Comparison of ENCODE assay signal across 8 cellular contexts in genomic region chr16:70437017-70437581, GRCh38. TPM values are rescaled to one million over a fixed set of nuclear protein-coding genes. Genes with fewer than 3 reads are reported as not detected.
DNase-seq lines count a peak whose midpoint lies in the region; ATAC-seq and TF ChIP-seq lines count a peak whose summit lies in the region.

No MANE protein-coding gene starts in this region.

- ATAC-seq in activated B cell treated with CpG ODN at 0.5 μM for 24 hours (ENCODE audit: low read depth) (no peak), HG03095 (IDR thresholded peaks at IDR 0.05; ENCODE audit: unreplicated experiment) (no peak), GM21786 (IDR thresholded peaks at IDR 0.05; ENCODE audit: unreplicated experiment) (no peak)

- H3K27ac Mint-ChIP-seq in activated B cell treated with CpG ODN at 0.5 μM for 24 hours (peak overlapping the region; percentile 86), type B pancreatic cell (peak overlapping the region; percentile 84)

- in situ Hi-C loops in HAP-1 (cut with MboI; ENCODE audit: low sequenced_read_pairs), result no loop called here

- peak overlapping the region; percentile 58 for H3K4me3 ChIP-seq in HAP-1

- H3K4me3 Mint-ChIP-seq in activated B cell treated with CpG ODN at 0.5 μM for 24 hours, result peak overlapping the region; percentile 96
- H3K4me3 Mint-ChIP-seq in type B pancreatic cell, result peak overlapping the region; percentile 97

- H3K27me3 ChIP-seq in HAP-1 (ENCODE audit: low read depth), result no peaks in the 10 kb centered on the region

- H3K9me3 Mint-ChIP-seq in activated B cell treated with CpG ODN at 0.5 μM for 24 hours, result no peaks in the 10 kb centered on the region
- H3K9me3 Mint-ChIP-seq in type B pancreatic cell, result no peaks in the 10 kb centered on the region

- peaks cover 20% of the 10 kb centered on the region for H3K36me3 Mint-ChIP-seq in activated B cell treated with CpG ODN at 0.5 μM for 24 hours (ENCODE audit: low read depth)
- no peaks in the 10 kb centered on the region for H3K36me3 Mint-ChIP-seq in type B pancreatic cell

- CTCF ChIA-PET in activated B cell treated with CpG ODN at 0.5 μM for 24 hours (lab: Charles Lee), result interaction anchor here (1.2 to 1.6 kb wide), 3 partner anchors 17 to 56 kb away, joined by 5 to 6 read pairs (median 5); partner anchors contain the start of gene FCSK

- DNase-seq in AG08396 (ENCODE audit: low spot score), result peak; percentile 67
- DNase-seq in HAP-1 (ENCODE audit: low spot score in 2 of 2), result peak; percentile 89 to 90
- DNase-seq in activated B cell treated with CpG ODN at 0.5 μM for 24 hours, result no peak
- DNase-seq in iPS-NIHi7 (ENCODE audit: extremely low spot score), result peak; percentile 74
- DNase-seq in type B pancreatic cell (ENCODE audit: extremely low spot score, unreplicated experiment), result no peak
- DNase-seq in hypothalamus (lab: John Stamatoyannopoulos, UW), result no peak

- no peaks in the 10 kb centered on the region; the same call in 1 of the 2 replicates for H3K36me3 ChIP-seq in HAP-1 (replicated peaks)

- TF ChIP-seq CTCF in activated B cell treated with CpG ODN at 0.5 μM for 24 hours (IDR thresholded peaks at IDR 0.05) (no peak), type B pancreatic cell (conservative IDR thresholded peaks at IDR 0.05) (no peak)

- H3K4me1 ChIP-seq in HAP-1, result peaks cover 17% of the 10 kb centered on the region

- H3K27me3 Mint-ChIP-seq in activated B cell treated with CpG ODN at 0.5 μM for 24 hours, result no peaks in the 10 kb centered on the region
- H3K27me3 Mint-ChIP-seq in type B pancreatic cell, result peaks cover 5% of the 10 kb centered on the region

- H3K9me3 ChIP-seq in HAP-1, result no peaks in the 10 kb centered on the region

- H3K4me1 Mint-ChIP-seq in activated B cell treated with CpG ODN at 0.5 μM for 24 hours, result peaks cover 60% of the 10 kb centered on the region
- H3K4me1 Mint-ChIP-seq in type B pancreatic cell (ENCODE audit: unreplicated experiment), result peaks cover 43% of the 10 kb centered on the region

- intact Hi-C loops in activated B cell treated with CpG ODN at 0.5 μM for 24 hours (cut with micrococcal nuclease), result loop anchor here (5.0 kb wide), 1 partner anchor 1595 kb away; the partner anchor contains the start of gene TANGO6

- POLR2A ChIA-PET in activated B cell treated with CpG ODN at 0.5 μM for 24 hours (lab: Charles Lee), result interaction anchor here (0.7 to 3.2 kb wide), 4 partner anchors 18 to 97 kb away, joined by 5 to 39 read pairs (median 8); partner anchors contain the start of gene FCSK

RNA-seq across cellular contexts. Expression of gene ST3GAL2, which starts 1.8 kb away (rescaled TPM):
- 51.5 and 57.4 TPM in 2 replicates for total RNA-seq in activated B cell treated with CpG ODN at 0.5 μM for 24 hours
- 8.5 and 37.2 TPM in 2 replicates for total RNA-seq in type B pancreatic cell (ENCODE audit: low replicate concordance)

RNA-seq across cellular contexts. Expression of gene FCSK, which starts 17.3 kb away (rescaled TPM):
- 20.1 and 21.4 TPM in 2 replicates for total RNA-seq in activated B cell treated with CpG ODN at 0.5 μM for 24 hours
- total RNA-seq in type B pancreatic cell (ENCODE audit: low replicate concordance), result 19.5 and 23.9 TPM in 2 replicates

Comparison
In these comparisons a context has a peak if more than half of its experiments do, and no peak if none do; other contexts are left out.
1. DNase-seq: peak in AG08396 (single experiment), HAP-1 (2 of 2) and iPS-NIHi7 (single experiment); none in activated B cell treated with CpG ODN at 0.5 μM for 24 hours (single experiment), type B pancreatic cell (single experiment) and hypothalamus (0 of 51).